In the genomic region with DNA sequence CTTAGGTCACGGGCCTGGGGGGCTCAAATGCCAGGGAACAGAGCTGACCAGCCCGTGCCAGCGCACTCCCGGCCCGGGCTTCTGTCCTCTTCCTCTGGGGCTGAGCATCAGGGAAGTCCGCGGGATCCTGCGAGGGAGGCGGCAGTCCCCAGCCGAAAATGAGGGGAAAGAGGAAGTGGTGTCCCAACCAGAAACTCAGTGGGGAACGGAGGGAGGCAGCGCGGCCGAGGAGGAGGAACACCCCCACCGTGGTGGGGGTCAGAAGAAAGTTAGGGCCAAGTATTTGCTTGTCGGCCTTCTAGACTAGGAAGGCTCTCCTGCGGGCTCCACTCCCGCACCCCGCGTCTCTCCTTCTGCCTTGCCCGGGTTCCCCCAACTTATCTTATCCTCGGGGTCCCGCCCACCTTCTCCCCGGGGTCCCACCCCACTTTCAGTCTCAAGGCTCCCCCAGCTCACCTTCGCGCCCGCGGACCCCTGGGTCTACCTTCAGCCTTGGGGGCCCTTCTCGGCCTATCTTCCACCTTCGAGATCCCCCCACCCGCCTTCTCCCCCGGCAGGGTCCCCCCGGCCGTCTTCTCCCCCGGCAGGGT, we compare ENCODE assay signal across 8 cellular contexts. TPM values are rescaled to one million over a fixed set of nuclear protein-coding genes. Genes with fewer than 3 reads are reported as not detected.
DNase-seq lines count a peak whose midpoint lies in the region; ATAC-seq and TF ChIP-seq lines count a peak whose summit lies in the region.

No MANE protein-coding gene starts in this region.

- TF ChIP-seq CTCF in A673 (conservative IDR thresholded peaks at IDR 0.05; ENCODE audit: low read depth, low read length) (no peak), WERI-Rb-1 (IDR thresholded peaks at IDR 0.05; ENCODE audit: low read depth, low read length) (no peak), choroid plexus epithelial cell (conservative IDR thresholded peaks at IDR 0.05; ENCODE audit: low read depth, low read length) (no peak)

- H3K27me3 ChIP-seq in A673 (replicated peaks; ENCODE audit: insufficient read depth, low read depth, low read length, poor library complexity) (no peaks in the 10 kb centered on the region), WERI-Rb-1 (ENCODE audit: insufficient read depth, low read depth, severe bottlenecking) (no peaks in the 10 kb centered on the region)

- peak; percentile 71 for DNase-seq in A673 (ENCODE audit: low spot score)
- peak; percentile 86 for DNase-seq in KBM-7
- DNase-seq in WERI-Rb-1, result peak; percentile 37
- DNase-seq in choroid plexus epithelial cell (ENCODE audit: low read depth), result no peak
- peak; percentile 59 for DNase-seq in left kidney (ENCODE audit: low read depth, low spot score)
- DNase-seq in stimulated activated CD4-positive, alpha-beta T cell treated with anti-CD3 and anti-CD28 coated beads, Interleukin-4, amount 100 ng/mL, for 24 hours, result peak; percentile 53
- no peak for DNase-seq in KG1 (lab: John Stamatoyannopoulos, UW)

- CTCF ChIA-PET in A673 (lab: Charles Lee), result interaction anchor here (0.6 kb wide), 1 partner anchor 9 kb away, joined by 6 read pairs; no protein-coding TSS in a partner anchor

- peaks cover 19% of the 10 kb centered on the region for H3K4me1 ChIP-seq in A673 (ENCODE audit: insufficient read depth, low read length, poor library complexity, severe bottlenecking)

- in situ Hi-C loops in KBM-7 (cut with MboI; ENCODE audit: low pct_unique_long_range_greater_than_20kb, low sequenced_read_pairs), result loop anchor here (25.0 kb wide), 1 partner anchor 112 kb away; no protein-coding TSS in a partner anchor

- H3K9me3 ChIP-seq in A673 (ENCODE audit: low read depth, low read length, poor library complexity, severe bottlenecking) (peaks cover 2% of the 10 kb centered on the region), WERI-Rb-1 (ENCODE audit: severe bottlenecking) (peaks cover 3% of the 10 kb centered on the region)

- H3K36me3 ChIP-seq in A673 (ENCODE audit: insufficient read depth, low read length, poor library complexity, severe bottlenecking), result no peaks in the 10 kb centered on the region
- H3K36me3 ChIP-seq in WERI-Rb-1, result no peaks in the 10 kb centered on the region; the same call in 1 of the 2 replicates

- peak overlapping the region; percentile 85 for H3K4me3 ChIP-seq in A673 (ENCODE audit: low read depth, low read length, poor library complexity, severe bottlenecking)
- H3K4me3 ChIP-seq in WERI-Rb-1 (ENCODE audit: low read depth, low read length), result peak overlapping the region; percentile 62
- H3K4me3 ChIP-seq in choroid plexus epithelial cell (ENCODE audit: low read depth, low read length), result peak overlapping the region; percentile 68

- POLR2A ChIA-PET in A673 (lab: Charles Lee; ENCODE audit: low non-redundant PET), result no interaction called here

- ATAC-seq in GM19023 (IDR thresholded peaks at IDR 0.05; ENCODE audit: unreplicated experiment), result peak; percentile 44

- no TSS peak for BruUV-seq in A673 (replicated peaks; lab: Mats Ljungman, UMichigan)

- H3K27ac ChIP-seq in A673 (ENCODE audit: low read depth, low read length, poor library complexity, severe bottlenecking) (peak overlapping the region; percentile 93), WERI-Rb-1 (peak overlapping the region; percentile 82)

- intact Hi-C loops in A673 (cut with micrococcal nuclease; ENCODE audit: unreplicated experiment), result no loop called here

RNA-seq across cellular contexts. Expression of a gene that starts 0.6 kb away (rescaled TPM):
- total RNA-seq in A673 (2021), result 32.7 and 34.5 TPM in 2 replicates

Comparison
In these comparisons a context has a peak if more than half of its experiments do, and no peak if none do; other contexts are left out.
1. DNase-seq: peak in A673 (single experiment), KBM-7 (single experiment), WERI-Rb-1 (single experiment), left kidney (single experiment) and stimulated activated CD4-positive, alpha-beta T cell treated with anti-CD3 and anti-CD28 coated beads, Interleukin-4, amount 100 ng/mL, for 24 hours (single experiment); none in choroid plexus epithelial cell (single experiment) and KG1 (single experiment).
2. Peak in every context shown above with its lines, with median percentiles within 50 percentile points of each other: H3K4me3 ChIP-seq.